In genomic region chr1:169121146-169121923, GRCh38 we compare ENCODE assay signal across 1 cellular context.
TF ChIP-seq lines count a peak whose summit lies in the region.

No MANE protein-coding gene starts in this region.

TF ChIP-seq in GM23338, 12 proteins besides CTCF, POLR2A, EP300 and RAD21 (continued from another document):
- no peak for TF ChIP-seq ZNF462 (CRISPR knock-in tag; IDR thresholded peaks at IDR 0.05)
- no peak for TF ChIP-seq ZNF114 (CRISPR knock-in tag; IDR thresholded peaks at IDR 0.05)
- no peak for TF ChIP-seq ETS1 (IDR thresholded peaks at IDR 0.05)
- no peak for TF ChIP-seq CREB1 (CRISPR knock-in tag; IDR thresholded peaks at IDR 0.05; ENCODE audit: low read depth)
- TF ChIP-seq EZH2 (IDR thresholded peaks at IDR 0.05; ENCODE audit: low read depth, unreplicated experiment) = no peak
- no peak for TF ChIP-seq ZNF331 (CRISPR knock-in tag; IDR thresholded peaks at IDR 0.05; ENCODE audit: low read depth)
- TF ChIP-seq JUNB (IDR thresholded peaks at IDR 0.05; ENCODE audit: unreplicated experiment) = no peak
- TF ChIP-seq NANOG (IDR thresholded peaks at IDR 0.05; ENCODE audit: borderline replicate concordance) = no peak
- no peak for TF ChIP-seq EZH2phosphoT487 (IDR thresholded peaks at IDR 0.05; ENCODE audit: unreplicated experiment)
- no peak for TF ChIP-seq POLR2AphosphoS5 (IDR thresholded peaks at IDR 0.05; ENCODE audit: low read depth)
